Comparison of ENCODE assay signal across 13 cellular contexts in the genomic region with DNA sequence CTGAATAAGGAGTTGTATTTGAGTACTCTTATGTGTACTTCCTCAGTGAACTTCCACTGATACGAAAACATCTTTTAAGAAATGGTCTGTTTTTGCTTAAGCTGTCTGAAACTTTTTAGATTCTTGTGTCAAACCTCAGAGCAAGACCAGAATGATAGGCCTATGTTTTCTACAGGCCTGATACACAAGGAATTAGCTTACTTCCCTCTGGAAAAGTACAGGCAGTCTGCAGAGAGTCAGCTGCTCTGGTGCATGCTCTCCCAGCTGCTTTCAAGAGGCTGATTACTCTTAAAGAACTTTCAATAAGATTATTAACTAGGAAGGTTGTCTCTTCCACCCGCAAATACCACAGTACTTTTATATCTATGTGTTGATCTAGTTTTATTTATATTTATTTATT. TPM values are rescaled to one million over a fixed set of nuclear protein-coding genes. Genes with fewer than 3 reads are reported as not detected.
A peak's percentile ranks its signal among the peaks of the same experiment; 100 is the strongest.
DNase-seq lines count a peak whose midpoint lies in the region; ATAC-seq lines count a peak whose summit lies in the region.
"Had no signal": no experiment of that assay in that cellular context is flagged by ENCODE, and none has a peak within 500 bp of the region (broad histone marks: within the 10 kb centered on the region; RNA-seq: fewer than 3 reads in every experiment).

No MANE protein-coding gene starts in this region.

- peaks cover 0 to 9% of the 10 kb centered on the region in 2 donors for H3K36me3 Mint-ChIP-seq in CD4-positive, alpha-beta memory T cell
- H3K36me3 Mint-ChIP-seq in activated T-helper 17 cell treated with anti-CD3 and anti-CD28 coated beads, Interleukin-2, amount 50 U/mL, for 72 hours (ENCODE audit: low read depth) = peaks cover 14% of the 10 kb centered on the region

- POLR2A ChIA-PET in CD4-positive, alpha-beta memory T cell (lab: Charles Lee; ENCODE audit: partially characterized antibody) = interaction anchor here (1.3 kb wide), 1 partner anchor 9 kb away, joined by 3 read pairs; no protein-coding TSS in a partner anchor

- no peaks in the 10 kb centered on the region for H3K4me1 ChIP-seq in CD4-positive, alpha-beta memory T cell (ENCODE audit: insufficient read depth, low read length)
- H3K4me1 ChIP-seq in rectal smooth muscle tissue (ENCODE audit: control insufficient read depth, insufficient read depth, low read length) = peaks cover 12% of the 10 kb centered on the region
- H3K4me1 ChIP-seq: BLaER1 had no signal

- no peak for DNase-seq in CD4-positive, alpha-beta memory T cell
- DNase-seq in left ventricle myocardium superior (no peak), COR-L47 (lab: John Stamatoyannopoulos, UW) (no peak)
- no peak for DNase-seq in effector CD4-positive, alpha-beta T cell
- DNase-seq: H7, NCI-H2081 treated with DMSO at 0.1 percent for 48 hours, Peyer's patch had no signal

- CTCF ChIA-PET in CD4-positive, alpha-beta memory T cell (lab: Charles Lee; ENCODE audit: partially characterized antibody) = interaction anchor here (1.8 kb wide), 1 partner anchor 18 kb away, joined by 4 read pairs; no protein-coding TSS in a partner anchor

- no peak overlapping the region for H3K27ac ChIP-seq in CD4-positive, alpha-beta memory T cell (ENCODE audit: low read depth, low read length)
- peak overlapping the region; percentile 75 for H3K27ac ChIP-seq in rectal smooth muscle tissue (ENCODE audit: low read depth, low read length)
- H3K27ac ChIP-seq: BLaER1 had no signal

- no peaks in the 10 kb centered on the region for H3K36me3 ChIP-seq in CD4-positive, alpha-beta memory T cell (ENCODE audit: insufficient read depth, low read length)
- no peaks in the 10 kb centered on the region for H3K36me3 ChIP-seq in rectal smooth muscle tissue (ENCODE audit: control insufficient read depth, insufficient read depth, low read length)
- H3K36me3 ChIP-seq: Peyer's patch had no signal

- no peaks in the 10 kb centered on the region for H3K9me3 Mint-ChIP-seq in CD4-positive, alpha-beta memory T cell
- no peaks in the 10 kb centered on the region for H3K9me3 Mint-ChIP-seq in activated T-helper 17 cell treated with anti-CD3 and anti-CD28 coated beads, Interleukin-2, amount 50 U/mL, for 72 hours

- no peaks in the 10 kb centered on the region for H3K9me3 ChIP-seq in CD4-positive, alpha-beta memory T cell (ENCODE audit: control insufficient read depth in 1 of 2, low read length in 2 of 2)
- H3K9me3 ChIP-seq: BLaER1, Peyer's patch had no signal

- H3K4me3 Mint-ChIP-seq in CD4-positive, alpha-beta memory T cell = peak overlapping the region in 3 of 8 donors; percentile 10 to 28 (median 26)
- no peak overlapping the region for H3K4me3 Mint-ChIP-seq in activated T-helper 17 cell treated with anti-CD3 and anti-CD28 coated beads, Interleukin-2, amount 50 U/mL, for 72 hours

- H3K27me3 Mint-ChIP-seq in CD4-positive, alpha-beta memory T cell = no peaks in the 10 kb centered on the region
- no peaks in the 10 kb centered on the region for H3K27me3 Mint-ChIP-seq in activated T-helper 17 cell treated with anti-CD3 and anti-CD28 coated beads, Interleukin-2, amount 50 U/mL, for 72 hours

- no peak overlapping the region for H3K9ac ChIP-seq in rectal smooth muscle tissue (ENCODE audit: low read length)
- H3K9ac ChIP-seq: BLaER1 had no signal

- no peaks in the 10 kb centered on the region for H3K27me3 ChIP-seq in CD4-positive, alpha-beta memory T cell (ENCODE audit: insufficient read depth, low read length)
- H3K27me3 ChIP-seq in rectal smooth muscle tissue (ENCODE audit: control insufficient read depth, insufficient read depth, low read length) = no peaks in the 10 kb centered on the region
- H3K27me3 ChIP-seq: BLaER1, Peyer's patch had no signal

- peak overlapping the region in 5 of 7 donors; percentile 32 to 70 (median 60) for H3K27ac Mint-ChIP-seq in CD4-positive, alpha-beta memory T cell
- peak overlapping the region; percentile 50 for H3K27ac Mint-ChIP-seq in activated T-helper 17 cell treated with anti-CD3 and anti-CD28 coated beads, Interleukin-2, amount 50 U/mL, for 72 hours

- H3K4me3 ChIP-seq in CD4-positive, alpha-beta memory T cell (ENCODE audit: low read length in 2 of 2) = no peak overlapping the region
- H3K4me3 ChIP-seq in rectal smooth muscle tissue (ENCODE audit: low read length) = no peak overlapping the region
- H3K4me3 ChIP-seq: BLaER1, K562, Peyer's patch had no signal

- intact Hi-C loops in CD4-positive, alpha-beta memory T cell (cut with micrococcal nuclease) = no loop called here
- intact Hi-C loops in left ventricle myocardium superior (cut with micrococcal nuclease) = no loop called here

- no peak for ATAC-seq in activated T-helper 17 cell treated with anti-CD3 and anti-CD28 coated beads, Interleukin-2, amount 50 U/mL, for 72 hours (replicated peaks)
- ATAC-seq in left ventricle myocardium superior = peak; percentile 73
- ATAC-seq in GM19463 (IDR thresholded peaks at IDR 0.05; ENCODE audit: unreplicated experiment) = no peak
- no peak for ATAC-seq in HG03280 (IDR thresholded peaks at IDR 0.05; ENCODE audit: unreplicated experiment)
- ATAC-seq: K562 had no signal

- peaks cover 16 to 36% (median 30%) of the 10 kb centered on the region in 4 donors for H3K4me1 Mint-ChIP-seq in CD4-positive, alpha-beta memory T cell
- H3K4me1 Mint-ChIP-seq in activated T-helper 17 cell treated with anti-CD3 and anti-CD28 coated beads, Interleukin-2, amount 50 U/mL, for 72 hours = peaks cover 16% of the 10 kb centered on the region

RNA-seq across cellular contexts. Expression of gene SNX27, which starts 9.5 kb away (rescaled TPM):
- total RNA-seq in CD4-positive, alpha-beta memory T cell = 10 to 100 TPM; 40.0 to 44.3 TPM
- 10 to 100 TPM in 1 of 2 donors, 1 to 10 TPM in 1; 7.5 to 14.2 TPM for polyA plus RNA-seq in CD4-positive, alpha-beta memory T cell
- 10 to 100 TPM; 33.6 to 36.3 TPM for total RNA-seq in activated T-helper 17 cell treated with anti-CD3 and anti-CD28 coated beads, Interleukin-2, amount 50 U/mL, for 72 hours
- total RNA-seq in left ventricle myocardium superior = 33.7 TPM
